ENCODE assay signal across 9 cellular contexts in the genomic region with DNA sequence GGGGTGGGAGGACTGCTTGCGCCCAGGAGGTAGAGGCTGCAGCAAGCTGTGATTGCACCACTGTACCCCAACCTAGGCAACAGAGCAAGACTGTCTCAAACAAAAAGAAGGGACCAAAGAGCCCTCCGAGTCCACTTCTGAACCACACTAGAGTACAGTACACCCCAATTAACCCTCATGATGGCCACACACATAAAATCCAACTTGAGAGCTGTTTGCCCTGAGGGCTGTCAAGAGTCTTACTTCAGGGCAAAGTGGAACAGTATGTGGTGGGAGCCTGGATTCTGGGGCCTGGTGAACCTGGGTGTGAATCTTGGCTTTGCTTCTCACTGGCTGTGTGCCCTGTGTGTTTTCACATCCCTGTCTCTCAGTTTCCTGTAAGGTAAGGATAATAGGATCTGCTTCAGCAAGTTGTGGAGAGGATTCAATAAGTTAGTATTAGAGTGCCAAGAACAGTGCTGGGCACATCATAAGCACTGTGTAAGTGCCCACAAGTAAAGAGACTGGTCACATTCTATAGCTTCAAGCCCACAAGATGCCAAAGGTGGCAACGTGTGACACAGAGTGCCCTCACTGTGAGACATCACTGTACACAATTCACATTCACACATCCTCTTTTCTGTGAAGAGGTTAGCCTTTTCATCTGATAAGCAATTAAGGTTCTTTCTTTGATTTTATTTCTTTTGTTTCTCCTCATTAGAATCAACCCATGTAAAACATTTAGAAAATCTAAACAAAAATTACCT. TPM values are rescaled to one million over a fixed set of nuclear protein-coding genes. Genes with fewer than 3 reads are reported as not detected.
DNase-seq lines count a peak whose midpoint lies in the region; ATAC-seq and TF ChIP-seq lines count a peak whose summit lies in the region.
"Had no signal": no experiment of that assay in that cellular context is flagged by ENCODE, and none has a peak within 500 bp of the region (broad histone marks: within the 10 kb centered on the region; RNA-seq: fewer than 3 reads in every experiment).

No MANE protein-coding gene starts in this region.

- H2AFZ ChIP-seq in smooth muscle cell (ENCODE audit: low read depth) = no peak overlapping the region

- no peak overlapping the region for H3K4me2 ChIP-seq in smooth muscle cell

- H3K4me1 ChIP-seq in smooth muscle cell (ENCODE audit: low read depth) = peaks cover 34% of the 10 kb centered on the region

- peak; percentile 46 for ATAC-seq in HG03175 (IDR thresholded peaks at IDR 0.05; ENCODE audit: unreplicated experiment)
- ATAC-seq in HG03025 (IDR thresholded peaks at IDR 0.05; ENCODE audit: low FRiP score, unreplicated experiment) = no peak

- peak overlapping the region; percentile 93 for H3K27ac Mint-ChIP-seq in activated T-cell treated with anti-CD3 and anti-CD28 coated beads, Interleukin-2, amount 50 U/mL, for 24 hours
- H3K27ac Mint-ChIP-seq in activated CD4-positive, alpha-beta memory T cell treated with anti-CD3 and anti-CD28 coated beads, Interleukin-2, amount 10 ng/mL, durations not matched to agents 7 days and 5 days = peak overlapping the region; percentile 70

- CTCF ChIA-PET in activated CD4-positive, alpha-beta memory T cell treated with anti-CD3 and anti-CD28 coated beads, Interleukin-2, amount 10 ng/mL, durations not matched to agents 7 days and 5 days (lab: Charles Lee) = interaction anchor here (1.5 to 1.9 kb wide), 3 partner anchors 14 to 44 kb away, joined by 3 to 6 read pairs (median 4); no protein-coding TSS in a partner anchor

- H3F3A ChIP-seq in smooth muscle cell (ENCODE audit: low read depth) = peaks cover 31% of the 10 kb centered on the region

- H3K9me3 Mint-ChIP-seq in activated T-cell treated with anti-CD3 and anti-CD28 coated beads, Interleukin-2, amount 50 U/mL, for 24 hours = no peaks in the 10 kb centered on the region
- H3K9me3 Mint-ChIP-seq in activated CD4-positive, alpha-beta memory T cell treated with anti-CD3 and anti-CD28 coated beads, Interleukin-2, amount 10 ng/mL, durations not matched to agents 7 days and 5 days = no peaks in the 10 kb centered on the region

- WGBS in smooth muscle cell (ENCODE audit: low lambda C conversion rate) = 88% methylated on average over 3 of the region's 3 CpGs

- H3K4me1 Mint-ChIP-seq in activated T-cell treated with anti-CD3 and anti-CD28 coated beads, Interleukin-2, amount 50 U/mL, for 24 hours (ENCODE audit: low read depth) = peaks cover 95% of the 10 kb centered on the region
- peaks cover 85% of the 10 kb centered on the region for H3K4me1 Mint-ChIP-seq in activated CD4-positive, alpha-beta memory T cell treated with anti-CD3 and anti-CD28 coated beads, Interleukin-2, amount 10 ng/mL, durations not matched to agents 7 days and 5 days

- H3K9me3 ChIP-seq in smooth muscle cell (replicated peaks; ENCODE audit: low read depth) = no peaks in the 10 kb centered on the region

- H3K9ac ChIP-seq in smooth muscle cell (ENCODE audit: low read depth) = no peak overlapping the region

- no peaks in the 10 kb centered on the region for H3K36me3 ChIP-seq in smooth muscle cell (ENCODE audit: low read depth)

- H3K79me2 ChIP-seq in smooth muscle cell (ENCODE audit: low read depth) = peaks cover 49% of the 10 kb centered on the region

- no peaks in the 10 kb centered on the region for H3K27me3 ChIP-seq in smooth muscle cell (ENCODE audit: low read depth)

- H3K4me3 ChIP-seq in smooth muscle cell = no peak overlapping the region

- no peaks in the 10 kb centered on the region for H3K27me3 Mint-ChIP-seq in activated T-cell treated with anti-CD3 and anti-CD28 coated beads, Interleukin-2, amount 50 U/mL, for 24 hours
- no peaks in the 10 kb centered on the region for H3K27me3 Mint-ChIP-seq in activated CD4-positive, alpha-beta memory T cell treated with anti-CD3 and anti-CD28 coated beads, Interleukin-2, amount 10 ng/mL, durations not matched to agents 7 days and 5 days

- POLR2A ChIA-PET in activated CD4-positive, alpha-beta memory T cell treated with anti-CD3 and anti-CD28 coated beads, Interleukin-2, amount 10 ng/mL, durations not matched to agents 7 days and 5 days (lab: Charles Lee) = interaction anchor here (0.7 to 6.8 kb wide), 10 partner anchors 8 to 57 kb away, joined by 3 to 38 read pairs (median 4); a partner anchor contains a TSS

- peaks cover 34% of the 10 kb centered on the region for H3K36me3 Mint-ChIP-seq in activated T-cell treated with anti-CD3 and anti-CD28 coated beads, Interleukin-2, amount 50 U/mL, for 24 hours (ENCODE audit: low read depth)
- H3K36me3 Mint-ChIP-seq in activated CD4-positive, alpha-beta memory T cell treated with anti-CD3 and anti-CD28 coated beads, Interleukin-2, amount 10 ng/mL, durations not matched to agents 7 days and 5 days (ENCODE audit: low read depth) = peaks cover 15% of the 10 kb centered on the region

- peaks cover 88% of the 10 kb centered on the region for H4K20me1 ChIP-seq in smooth muscle cell (ENCODE audit: low read depth)

- TF ChIP-seq CTCF in smooth muscle cell (IDR thresholded peaks at IDR 0.05; ENCODE audit: borderline replicate concordance, insufficient read depth, poor library complexity, severe bottlenecking) = no peak

- DNase-seq in activated T-cell treated with anti-CD3 and anti-CD28 coated beads, Interleukin-2, amount 50 U/mL, for 24 hours = no peak
- no peak for DNase-seq in activated T-cell treated with anti-CD3 and anti-CD28 coated beads, Interleukin-2, amount 50 U/mL, for 48 hours
- peak; percentile 41 for DNase-seq in activated CD4-positive, alpha-beta memory T cell treated with anti-CD3 and anti-CD28 coated beads, Interleukin-2, amount 10 ng/mL, durations not matched to agents 7 days and 5 days
- DNase-seq in smooth muscle cell (lab: John Stamatoyannopoulos, UW; ENCODE audit: unreplicated experiment) = no peak
- no peak for DNase-seq in SHP77 treated with DMSO at 0.1 percent for 48 hours (lab: John Stamatoyannopoulos, UW)
- DNase-seq in NCI-H524 treated with DMSO at 0.1 percent for 48 hours (lab: John Stamatoyannopoulos, UW) = no peak

- peak overlapping the region; percentile 59 for H3K4me3 Mint-ChIP-seq in activated T-cell treated with anti-CD3 and anti-CD28 coated beads, Interleukin-2, amount 50 U/mL, for 24 hours
- H3K4me3 Mint-ChIP-seq in activated CD4-positive, alpha-beta memory T cell treated with anti-CD3 and anti-CD28 coated beads, Interleukin-2, amount 10 ng/mL, durations not matched to agents 7 days and 5 days = peak overlapping the region; percentile 6

- H3K27ac ChIP-seq in smooth muscle cell (ENCODE audit: low read depth) = peak overlapping the region; percentile 22
- H3K27ac ChIP-seq: RWPE1 had no signal

RNA-seq across cellular contexts. Expression of a gene that starts 52.1 kb away (rescaled TPM):
- total RNA-seq in activated CD4-positive, alpha-beta memory T cell treated with anti-CD3 and anti-CD28 coated beads, Interleukin-2, amount 10 ng/mL, durations not matched to agents 7 days and 5 days = 10 to 100 TPM; 67.4 to 68.2 TPM
- total RNA-seq in smooth muscle cell = 82.1 and 96.2 TPM in 2 replicates
- polyA plus RNA-seq in smooth muscle cell = 66.9 and 87.3 TPM in 2 replicates
